Comparison of ENCODE assay signal across 14 cellular contexts in the genomic region with DNA sequence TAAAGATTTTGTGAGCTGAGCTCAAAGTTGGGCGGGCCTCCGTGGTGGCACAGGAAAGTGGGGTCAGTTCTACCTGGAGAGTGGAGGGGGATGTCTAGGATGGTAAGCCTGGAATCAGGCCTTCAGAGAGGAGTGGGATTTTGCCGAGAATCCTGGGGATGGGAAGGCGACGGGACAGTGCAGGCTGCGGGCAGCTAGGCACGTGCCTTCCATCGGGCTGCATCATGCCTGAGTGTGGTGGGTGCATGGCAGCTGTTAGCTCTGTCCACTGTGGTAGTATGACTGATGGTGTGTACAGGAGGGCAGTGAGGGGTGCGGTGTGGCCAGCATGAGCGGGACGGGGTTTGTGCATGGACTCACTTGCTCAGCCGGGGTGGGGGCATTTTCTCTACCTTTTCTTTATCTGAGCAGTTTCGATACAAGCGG. TPM values are rescaled to one million over a fixed set of nuclear protein-coding genes. Genes with fewer than 3 reads are reported as not detected.
DNase-seq lines count a peak whose midpoint lies in the region; ATAC-seq and TF ChIP-seq lines count a peak whose summit lies in the region.
"Had no signal": no experiment of that assay in that cellular context is flagged by ENCODE, and none has a peak within 500 bp of the region (broad histone marks: within the 10 kb centered on the region; RNA-seq: fewer than 3 reads in every experiment).

No MANE protein-coding gene starts in this region.

- H3K27me3 Mint-ChIP-seq in activated T-cell treated with anti-CD3 and anti-CD28 coated beads, Interleukin-2, amount 50 U/mL, for 4 hours (ENCODE audit: low read depth): peaks cover 36% of the 10 kb centered on the region
- peaks cover 37% of the 10 kb centered on the region for H3K27me3 Mint-ChIP-seq in activated T-cell treated with anti-CD3 and anti-CD28 coated beads, Interleukin-2, amount 50 U/mL, for 72 hours (ENCODE audit: low read depth)
- H3K27me3 Mint-ChIP-seq in endodermal cell (ENCODE audit: insufficient read depth) (peaks cover 44% of the 10 kb centered on the region), type B pancreatic cell (peaks cover 26% of the 10 kb centered on the region), Caco-2 (ENCODE audit: insufficient read depth, unreplicated experiment) (peaks cover 4% of the 10 kb centered on the region)
- peaks cover 13 to 22% (median 19%) of the 10 kb centered on the region in 5 donors for H3K27me3 Mint-ChIP-seq in naive thymus-derived CD8-positive, alpha-beta T cell

- peak overlapping the region; percentile 73 for H3K4me3 Mint-ChIP-seq in activated T-cell treated with anti-CD3 and anti-CD28 coated beads, Interleukin-2, amount 50 U/mL, for 4 hours
- no peak overlapping the region for H3K4me3 Mint-ChIP-seq in activated T-cell treated with anti-CD3 and anti-CD28 coated beads, Interleukin-2, amount 50 U/mL, for 72 hours
- H3K4me3 Mint-ChIP-seq in endodermal cell (peak overlapping the region; percentile 65), type B pancreatic cell (peak overlapping the region; percentile 85), Caco-2 (ENCODE audit: unreplicated experiment) (no peak overlapping the region)
- H3K4me3 Mint-ChIP-seq in naive thymus-derived CD8-positive, alpha-beta T cell: peak overlapping the region in 8 of 10 donors; percentile 58 to 89 (median 70)
- H3K4me3 Mint-ChIP-seq: stimulated activated naive CD8-positive, alpha-beta T cell treated with anti-CD3 and anti-CD28 coated beads, Interleukin-15, Interleukin-2, amounts not matched to agents 100 ng/mL and 50 ng/mL, for 24 hours had no signal

- CTCF ChIA-PET in Caco-2 (lab: Charles Lee): interaction anchor here (0.5 kb wide), 1 partner anchor 110 kb away, joined by 6 read pairs; no protein-coding TSS in a partner anchor

- H3K27me3 ChIP-seq in endodermal cell (ENCODE audit: control insufficient read depth, insufficient read depth, low read length, poor library complexity, severe bottlenecking) (peaks cover 22% of the 10 kb centered on the region), Caco-2 (replicated peaks; ENCODE audit: control insufficient read depth, insufficient read depth, low read length) (no peaks in the 10 kb centered on the region)

- no peaks in the 10 kb centered on the region for H3K36me3 Mint-ChIP-seq in activated T-cell treated with anti-CD3 and anti-CD28 coated beads, Interleukin-2, amount 50 U/mL, for 4 hours (ENCODE audit: insufficient read depth)
- peaks cover 0 to 5% of the 10 kb centered on the region in 2 donors for H3K36me3 Mint-ChIP-seq in activated T-cell treated with anti-CD3 and anti-CD28 coated beads, Interleukin-2, amount 50 U/mL, for 72 hours (ENCODE audit: insufficient read depth in 2 of 2)
- H3K36me3 Mint-ChIP-seq in endodermal cell (ENCODE audit: low read depth): peaks cover 5% of the 10 kb centered on the region
- H3K36me3 Mint-ChIP-seq in naive thymus-derived CD8-positive, alpha-beta T cell: no peaks in the 10 kb centered on the region
- H3K36me3 Mint-ChIP-seq in type B pancreatic cell: no peaks in the 10 kb centered on the region
- H3K36me3 Mint-ChIP-seq in Caco-2 (ENCODE audit: insufficient read depth, unreplicated experiment): peaks cover 6% of the 10 kb centered on the region

- DNase-seq in activated T-cell treated with anti-CD3 and anti-CD28 coated beads, Interleukin-2, amount 50 U/mL, for 4 hours: no peak
- DNase-seq in activated T-cell treated with anti-CD3 and anti-CD28 coated beads, Interleukin-2, amount 50 U/mL, for 72 hours: no peak
- no peak for DNase-seq in endodermal cell
- DNase-seq in naive thymus-derived CD8-positive, alpha-beta T cell: no peak
- DNase-seq in type B pancreatic cell (ENCODE audit: extremely low spot score, unreplicated experiment): peak; percentile 50
- no peak for DNase-seq in Caco-2
- no peak for DNase-seq in NCI-H187 treated with DMSO at 0.1 percent for 48 hours (lab: John Stamatoyannopoulos, UW)
- DNase-seq: activated CD4-positive, alpha-beta T cell treated with anti-CD3 and anti-CD28 coated beads for 1 hour; NCI-H2107; NCI-H774; T-helper 1 cell had no signal

- ATAC-seq in activated T-cell treated with anti-CD3 and anti-CD28 coated beads, Interleukin-2, amount 50 U/mL, for 4 hours: no peak
- no peak for ATAC-seq in activated T-cell treated with anti-CD3 and anti-CD28 coated beads, Interleukin-2, amount 50 U/mL, for 72 hours (replicated peaks in 1 of 2)
- ATAC-seq in naive thymus-derived CD8-positive, alpha-beta T cell: no peak
- no peak for ATAC-seq in HG03280 (IDR thresholded peaks at IDR 0.05; ENCODE audit: unreplicated experiment)

- no peaks in the 10 kb centered on the region for H3K4me1 ChIP-seq in endodermal cell (ENCODE audit: control insufficient read depth, insufficient read depth, low read length)
- H3K4me1 ChIP-seq in Caco-2: no peaks in the 10 kb centered on the region

- no TSS peak for BruUV-seq in Caco-2 (replicated peaks; lab: Mats Ljungman, UMichigan)

- no peak overlapping the region for H3K9ac ChIP-seq in endodermal cell (ENCODE audit: extremely low read depth, low read length, poor library complexity, severe bottlenecking)

- no peak overlapping the region for H3K27ac Mint-ChIP-seq in activated T-cell treated with anti-CD3 and anti-CD28 coated beads, Interleukin-2, amount 50 U/mL, for 72 hours
- H3K27ac Mint-ChIP-seq in endodermal cell: no peak overlapping the region
- peak overlapping the region in 1 of 10 donors; percentile 63 for H3K27ac Mint-ChIP-seq in naive thymus-derived CD8-positive, alpha-beta T cell
- no peak overlapping the region for H3K27ac Mint-ChIP-seq in type B pancreatic cell
- H3K27ac Mint-ChIP-seq in Caco-2 (ENCODE audit: unreplicated experiment): no peak overlapping the region
- H3K27ac Mint-ChIP-seq: stimulated activated naive CD8-positive, alpha-beta T cell treated with anti-CD3 and anti-CD28 coated beads, Interleukin-15, Interleukin-2, amounts not matched to agents 100 ng/mL and 50 ng/mL, for 24 hours had no signal

- intact Hi-C loops in Caco-2 (cut with micrococcal nuclease; ENCODE audit: unreplicated experiment): no loop called here

- no peaks in the 10 kb centered on the region for H3K9me3 Mint-ChIP-seq in activated T-cell treated with anti-CD3 and anti-CD28 coated beads, Interleukin-2, amount 50 U/mL, for 4 hours
- H3K9me3 Mint-ChIP-seq in activated T-cell treated with anti-CD3 and anti-CD28 coated beads, Interleukin-2, amount 50 U/mL, for 72 hours: peaks cover 0 to 3% of the 10 kb centered on the region in 2 donors
- H3K9me3 Mint-ChIP-seq in endodermal cell: no peaks in the 10 kb centered on the region
- no peaks in the 10 kb centered on the region for H3K9me3 Mint-ChIP-seq in naive thymus-derived CD8-positive, alpha-beta T cell
- H3K9me3 Mint-ChIP-seq in type B pancreatic cell: no peaks in the 10 kb centered on the region
- H3K9me3 Mint-ChIP-seq in Caco-2 (ENCODE audit: unreplicated experiment): no peaks in the 10 kb centered on the region
- H3K9me3 Mint-ChIP-seq: stimulated activated naive CD8-positive, alpha-beta T cell treated with anti-CD3 and anti-CD28 coated beads, Interleukin-15, Interleukin-2, amounts not matched to agents 100 ng/mL and 50 ng/mL, for 24 hours had no signal

- H3K4me3 ChIP-seq in endodermal cell (ENCODE audit: low read length): no peak overlapping the region
- H3K4me3 ChIP-seq in Caco-2 (ENCODE audit: low read depth, low read length): no peak overlapping the region
- H3K4me3 ChIP-seq: hepatocyte had no signal

- POLR2A ChIA-PET in naive thymus-derived CD8-positive, alpha-beta T cell (lab: Charles Lee): interaction anchor here (0.6 to 2.6 kb wide), 2 partner anchors 25 to 55 kb away, joined by 4 to 12 read pairs; no protein-coding TSS in a partner anchor
- POLR2A ChIA-PET in Caco-2 (lab: Charles Lee): no interaction called here

- H3K36me3 ChIP-seq in endodermal cell (ENCODE audit: control insufficient read depth, insufficient read depth, low read length): no peaks in the 10 kb centered on the region
- H3K36me3 ChIP-seq in Caco-2 (ENCODE audit: control insufficient read depth, insufficient read depth, low read length): no peaks in the 10 kb centered on the region

- TF ChIP-seq CTCF in endodermal cell (conservative IDR thresholded peaks at IDR 0.05) (no peak), type B pancreatic cell (conservative IDR thresholded peaks at IDR 0.05) (no peak), Caco-2 (IDR thresholded peaks at IDR 0.05; ENCODE audit: insufficient read depth in 1 of 2, low read depth in 1 of 2, low read length in 1 of 2, severe bottlenecking in 1 of 2, unreplicated experiment in 1 of 2) (no peak)

- H3K9me3 ChIP-seq in endodermal cell (ENCODE audit: control insufficient read depth, low read length) (no peaks in the 10 kb centered on the region), Caco-2 (no peaks in the 10 kb centered on the region)

- peaks cover 5% of the 10 kb centered on the region for H3K4me1 Mint-ChIP-seq in activated T-cell treated with anti-CD3 and anti-CD28 coated beads, Interleukin-2, amount 50 U/mL, for 4 hours (ENCODE audit: low read depth)
- peaks cover 12% of the 10 kb centered on the region for H3K4me1 Mint-ChIP-seq in activated T-cell treated with anti-CD3 and anti-CD28 coated beads, Interleukin-2, amount 50 U/mL, for 72 hours (ENCODE audit: low read depth)
- H3K4me1 Mint-ChIP-seq in endodermal cell: peaks cover 12% of the 10 kb centered on the region
- peaks cover 15 to 33% (median 19%) of the 10 kb centered on the region in 4 donors for H3K4me1 Mint-ChIP-seq in naive thymus-derived CD8-positive, alpha-beta T cell
- H3K4me1 Mint-ChIP-seq in type B pancreatic cell (ENCODE audit: unreplicated experiment): peaks cover 13% of the 10 kb centered on the region
- H3K4me1 Mint-ChIP-seq in Caco-2 (ENCODE audit: low read depth, unreplicated experiment): peaks cover 9% of the 10 kb centered on the region

- H3K27ac ChIP-seq in endodermal cell (ENCODE audit: low read depth, low read length): no peak overlapping the region
- H3K27ac ChIP-seq: hepatocyte had no signal

- 93 to 95% methylated on average over 7 to 14 of the region's 14 CpGs for WGBS in endodermal cell (ENCODE audit: insufficient coverage in 1 of 2, insufficient read length in 1 of 2), 2 experiments

RNA-seq across cellular contexts. Expression of a gene that starts 3.6 kb away (rescaled TPM):
- under 1 TPM; 0.05 to 0.24 (median 0.08) TPM for total RNA-seq in activated T-cell treated with anti-CD3 and anti-CD28 coated beads, Interleukin-2, amount 50 U/mL, for 4 hours
- under 1 TPM; 0.19 to 0.24 TPM for total RNA-seq in activated T-cell treated with anti-CD3 and anti-CD28 coated beads, Interleukin-2, amount 50 U/mL, for 72 hours
- 10 to 100 TPM in 1 of 2 donors, 1 to 10 TPM in 1; 9.4 to 11.1 TPM for total RNA-seq in endodermal cell
- polyA plus RNA-seq in endodermal cell (2013, experiment 1 of 2): 9.9 TPM
- 9.9 TPM for polyA plus RNA-seq in endodermal cell (2013, experiment 2 of 2)
- total RNA-seq in naive thymus-derived CD8-positive, alpha-beta T cell: under 1 TPM in 1 of 2 experiments, not detected in 1; 0.05 TPM
- polyA plus RNA-seq in naive thymus-derived CD8-positive, alpha-beta T cell: not detected
- total RNA-seq in type B pancreatic cell (ENCODE audit: low replicate concordance): 6.8 and 13.1 TPM in 2 replicates
- total RNA-seq in Caco-2 (2022): 4.3 and 4.5 TPM in 2 replicates

RNA-seq across cellular contexts. Expression of a gene that starts 48.3 kb away (rescaled TPM):
- 10 to 100 TPM; 10.5 to 13.1 (median 11.0) TPM for total RNA-seq in activated T-cell treated with anti-CD3 and anti-CD28 coated beads, Interleukin-2, amount 50 U/mL, for 4 hours
- total RNA-seq in activated T-cell treated with anti-CD3 and anti-CD28 coated beads, Interleukin-2, amount 50 U/mL, for 72 hours: 10 to 100 TPM; 19.8 to 26.8 TPM
- 10 to 100 TPM; 28.6 to 30.6 TPM for total RNA-seq in endodermal cell
- polyA plus RNA-seq in endodermal cell (2013, experiment 1 of 2): 26.8 TPM
- polyA plus RNA-seq in endodermal cell (2013, experiment 2 of 2): 23.1 TPM
- total RNA-seq in naive thymus-derived CD8-positive, alpha-beta T cell: 10 to 100 TPM; 88.4 to 88.9 TPM
- polyA plus RNA-seq in naive thymus-derived CD8-positive, alpha-beta T cell: 1 to 10 TPM; 7.2 to 9.3 (median 7.3) TPM
- total RNA-seq in type B pancreatic cell (ENCODE audit: low replicate concordance): 26.1 and 32.1 TPM in 2 replicates
- total RNA-seq in Caco-2 (2022): 11.5 TPM in 2 replicates

Comparison
In these comparisons a context has a peak if more than half of its experiments do, and no peak if none do; other contexts are left out.
1. H3K4me3 Mint-ChIP-seq: peak in activated T-cell treated with anti-CD3 and anti-CD28 coated beads, Interleukin-2, amount 50 U/mL, for 4 hours (single experiment), endodermal cell (single experiment), naive thymus-derived CD8-positive, alpha-beta T cell (8 of 10) and type B pancreatic cell (single experiment); none in activated T-cell treated with anti-CD3 and anti-CD28 coated beads, Interleukin-2, amount 50 U/mL, for 72 hours (0 of 2) and Caco-2 (single experiment).